In genomic region chr5:112636751-112637150, GRCh38 we compare ENCODE assay signal across 18 cellular contexts.
DNase-seq lines count a peak whose midpoint lies in the region; ATAC-seq and TF ChIP-seq lines count a peak whose summit lies in the region.
"Had no signal": no experiment of that assay in that cellular context is flagged by ENCODE, and none has a peak within 500 bp of the region (broad histone marks: within the 10 kb centered on the region; RNA-seq: fewer than 3 reads in every experiment).

No MANE protein-coding gene starts in this region.

- no peaks in the 10 kb centered on the region for H3K36me3 ChIP-seq in PC-3 (ENCODE audit: low read depth, low read length)
- H3K36me3 ChIP-seq in SJCRH30, result no peaks in the 10 kb centered on the region

- no peak overlapping the region for H2AFZ ChIP-seq in PC-3 (ENCODE audit: low read length)

- DNase-seq in DMS 273 (lab: John Stamatoyannopoulos, UW; ENCODE audit: unreplicated experiment) (peak; percentile 19), DMS 273 treated with DMSO at 0.1 percent for 48 hours (lab: John Stamatoyannopoulos, UW) (no peak), PC-3 (no peak), fibroblast of the aortic adventitia (ENCODE audit: low read depth) (peak; percentile 6), substantia nigra (lab: John Stamatoyannopoulos, UW) (no peak), SKM-1 treated with dmso at 0.1 percent for 144 hours (lab: John Stamatoyannopoulos, UW; ENCODE audit: unreplicated experiment) (no peak), T-helper 9 cell (no peak), SJCRH30 (no peak)
- DNase-seq: 8988T, DMS53, GDM1, GOT3, NCI-H1105 treated with DMSO at 0.1 percent for 48 hours, NCI-H187, NCI-H2171, NCI-H446 treated with DMSO at 0.1 percent for 48 hours, SIG-M5 had no signal

- no peaks in the 10 kb centered on the region for H3K79me2 ChIP-seq in PC-3 (ENCODE audit: low read length)

- CTCF ChIA-PET in PC-3 (lab: Charles Lee), result no interaction called here

- no peak overlapping the region for H3K9ac ChIP-seq in PC-3 (ENCODE audit: low read length)

- ATAC-seq in PC-3, result no peak
- ATAC-seq: HepG2 had no signal

- POLR2A ChIA-PET in PC-3 (lab: Charles Lee; ENCODE audit: unreplicated experiment), result no interaction called here

- no peaks in the 10 kb centered on the region for H3F3A ChIP-seq in PC-3 (ENCODE audit: low read length, unreplicated experiment)

- H3K4me3 ChIP-seq in PC-3 (ENCODE audit: low read length) (no peak overlapping the region), fibroblast of the aortic adventitia (ENCODE audit: low read depth, low read length) (no peak overlapping the region), SJCRH30 (no peak overlapping the region)

- TF ChIP-seq CTCF in PC-3 (conservative IDR thresholded peaks at IDR 0.05; ENCODE audit: low read depth, low read length) (no peak), fibroblast of the aortic adventitia (IDR thresholded peaks at IDR 0.05; ENCODE audit: insufficient read depth, low read length) (no peak)

- H3K9me2 ChIP-seq in PC-3 (replicated peaks; ENCODE audit: low read length), result no peaks in the 10 kb centered on the region

- peak overlapping the region; percentile 78 for H3K27ac ChIP-seq in PC-3 (ENCODE audit: low read length)
- H3K27ac ChIP-seq in substantia nigra (ENCODE audit: low read depth, low read length, poor library complexity, severe bottlenecking), result peak overlapping the region; percentile 50
- H3K27ac ChIP-seq in SJCRH30, result no peak overlapping the region

- H3K27me3 ChIP-seq in PC-3 (ENCODE audit: low read length), result no peaks in the 10 kb centered on the region
- no peaks in the 10 kb centered on the region for H3K27me3 ChIP-seq in SJCRH30

- intact Hi-C loops in PC-3 (cut with micrococcal nuclease), result no loop called here

- peaks cover 12% of the 10 kb centered on the region for H3K4me1 ChIP-seq in PC-3 (ENCODE audit: insufficient read depth, low read length)
- peaks cover 33% of the 10 kb centered on the region for H3K4me1 ChIP-seq in SJCRH30

- BruUV-seq in PC-3 (replicated peaks; lab: Mats Ljungman, UMichigan), result no TSS peak

- H3K9me3 ChIP-seq in PC-3 (ENCODE audit: low read length), result no peaks in the 10 kb centered on the region
- peaks cover 8% of the 10 kb centered on the region; the same call in 1 of the 2 replicates for H3K9me3 ChIP-seq in SJCRH30 (replicated peaks)

- no peak overlapping the region for H3K4me2 ChIP-seq in PC-3 (ENCODE audit: low read length)

- H4K20me1 ChIP-seq in PC-3 (ENCODE audit: low read length), result no peaks in the 10 kb centered on the region

Comparison
In these comparisons a context has a peak if more than half of its experiments do, and no peak if none do; other contexts are left out.
1. DNase-seq: peak in DMS 273 (single experiment) and fibroblast of the aortic adventitia (single experiment); none in DMS 273 treated with DMSO at 0.1 percent for 48 hours (single experiment), PC-3 (single experiment), substantia nigra (0 of 49), SKM-1 treated with dmso at 0.1 percent for 144 hours (single experiment), T-helper 9 cell (single experiment) and SJCRH30 (0 of 2).